In the genomic region with DNA sequence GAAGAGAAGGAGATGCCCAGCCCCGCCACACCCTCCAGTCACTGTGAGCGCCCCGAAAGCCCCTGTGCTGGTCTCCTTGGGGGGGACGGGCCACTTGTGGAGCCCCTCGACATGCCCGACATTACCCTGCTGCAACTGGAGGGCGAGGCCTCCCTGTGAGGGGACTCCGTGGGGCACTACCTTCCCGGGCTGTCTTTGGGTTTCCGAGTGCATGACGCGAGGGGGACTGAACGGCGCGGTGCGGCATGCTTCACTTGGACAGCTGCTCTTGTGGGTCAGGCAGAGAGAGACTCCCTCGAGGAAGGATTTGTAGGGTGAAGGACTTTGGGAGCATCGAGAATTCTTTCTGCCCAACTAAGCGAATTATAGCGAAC, we compare ENCODE assay signal across 10 cellular contexts. TPM values are rescaled to one million over a fixed set of nuclear protein-coding genes. Genes with fewer than 3 reads are reported as not detected.
DNase-seq lines count a peak whose midpoint lies in the region; ATAC-seq and TF ChIP-seq lines count a peak whose summit lies in the region.
"Had no signal": no experiment of that assay in that cellular context is flagged by ENCODE, and none has a peak within 500 bp of the region (broad histone marks: within the 10 kb centered on the region; RNA-seq: fewer than 3 reads in every experiment).

No MANE protein-coding gene starts in this region.

- H3K27me3 Mint-ChIP-seq in IgD-negative memory B cell (peaks cover 25% of the 10 kb centered on the region), endothelial cell (ENCODE audit: unreplicated experiment) (peaks cover 34% of the 10 kb centered on the region)

- H3K36me3 Mint-ChIP-seq in IgD-negative memory B cell (no peaks in the 10 kb centered on the region), endothelial cell (ENCODE audit: low read depth, unreplicated experiment) (peaks cover 3% of the 10 kb centered on the region)
- H3K36me3 Mint-ChIP-seq: activated naive CD4-positive, alpha-beta T cell treated with anti-CD3 and anti-CD28 coated beads, Interleukin-2, amount 50 U/mL, for 24 hours had no signal

- POLR2A ChIA-PET in AG04449 (lab: Yijun Ruan, JAX), result no interaction called here

- peak overlapping the region in 3 of 4 donors; percentile 68 to 90 (median 83) for H3K4me3 Mint-ChIP-seq in IgD-negative memory B cell
- peak overlapping the region; percentile 89 for H3K4me3 Mint-ChIP-seq in endothelial cell (ENCODE audit: unreplicated experiment)

- H3K9me3 ChIP-seq in osteoblast (ENCODE audit: low read depth, low read length), result no peaks in the 10 kb centered on the region

- peak overlapping the region; percentile 21 for H2AFZ ChIP-seq in osteoblast (ENCODE audit: low read length)

- H4K20me1 ChIP-seq in osteoblast (ENCODE audit: insufficient read depth, low read length), result no peaks in the 10 kb centered on the region

- CTCF ChIA-PET in AG04449 (lab: Yijun Ruan, JAX), result interaction anchor here (0.9 to 3.1 kb wide), 6 partner anchors 8 to 433 kb away, joined by 3 to 11 read pairs (median 7); no protein-coding TSS in a partner anchor

- H3K79me2 ChIP-seq in osteoblast (ENCODE audit: insufficient read depth, low read length), result no peaks in the 10 kb centered on the region

- no peaks in the 10 kb centered on the region for H3K36me3 ChIP-seq in osteoblast (ENCODE audit: insufficient read depth, low read length)

- TF ChIP-seq CTCF in AG04449 (IDR thresholded peaks at IDR 0.05; ENCODE audit: insufficient read depth, low read length, missing control alignments) (no peak), endothelial cell (IDR thresholded peaks at IDR 0.05; ENCODE audit: unreplicated experiment) (no peak), osteoblast (IDR thresholded peaks at IDR 0.05; ENCODE audit: extremely low read depth, low read depth, low read length) (no peak)

- H3K4me1 Mint-ChIP-seq in IgD-negative memory B cell, result peaks cover 11 to 20% (median 12%) of the 10 kb centered on the region in 3 donors
- H3K4me1 Mint-ChIP-seq in endothelial cell (ENCODE audit: unreplicated experiment), result peaks cover 22% of the 10 kb centered on the region

- H3K27me3 ChIP-seq in osteoblast (ENCODE audit: insufficient read depth, low read length), result peaks cover 45% of the 10 kb centered on the region

- no peak for ATAC-seq in HG02642 (IDR thresholded peaks at IDR 0.05; ENCODE audit: poor library complexity, unreplicated experiment)

- H3K4me1 ChIP-seq in osteoblast (ENCODE audit: insufficient read depth, low read length), result peaks cover 15% of the 10 kb centered on the region

- H3K9me3 Mint-ChIP-seq in IgD-negative memory B cell, result no peaks in the 10 kb centered on the region
- no peaks in the 10 kb centered on the region for H3K9me3 Mint-ChIP-seq in endothelial cell (ENCODE audit: unreplicated experiment)
- H3K9me3 Mint-ChIP-seq: activated naive CD4-positive, alpha-beta T cell treated with anti-CD3 and anti-CD28 coated beads, Interleukin-2, amount 50 U/mL, for 24 hours had no signal

- H3K4me2 ChIP-seq in osteoblast (ENCODE audit: insufficient read depth, low read length), result no peak overlapping the region

- H3K27ac Mint-ChIP-seq in IgD-negative memory B cell (peak overlapping the region in 1 of 3 donors; percentile 66), endothelial cell (ENCODE audit: unreplicated experiment) (no peak overlapping the region)
- H3K27ac Mint-ChIP-seq: activated naive CD4-positive, alpha-beta T cell treated with anti-CD3 and anti-CD28 coated beads, Interleukin-2, amount 50 U/mL, for 24 hours had no signal

- H3K27ac ChIP-seq in osteoblast (ENCODE audit: low read depth, low read length), result no peak overlapping the region

- no peak for DNase-seq in AG04449 (ENCODE audit: low read depth, low spot score)
- peak; percentile 14 for DNase-seq in endothelial cell (ENCODE audit: low spot score)
- no peak for DNase-seq in osteoblast (ENCODE audit: insufficient read length, low spot score, missing footprints)
- DNase-seq in NCI-H187 treated with DMSO at 0.1 percent for 48 hours (lab: John Stamatoyannopoulos, UW), result no peak
- no peak for DNase-seq in ureter (ENCODE audit: low spot score)
- DNase-seq in SW 1271 (lab: John Stamatoyannopoulos, UW), result no peak
- DNase-seq: SHP77 treated with DMSO at 0.1 percent for 48 hours had no signal

- H3K4me3 ChIP-seq in AG04449 (ENCODE audit: low read depth, low read length) (peak overlapping the region; percentile 80), osteoblast (ENCODE audit: insufficient read depth, low read length) (no peak overlapping the region)

RNA-seq across cellular contexts. Expression of gene CCDC184, which starts 1.1 kb away (rescaled TPM):
- 0.31 TPM for polyA plus RNA-seq in IgD-negative memory B cell
- total RNA-seq in endothelial cell (ENCODE audit: unreplicated experiment) (13.3 TPM), osteoblast (under 0.01 TPM in 1 of 2 replicates, not detected in the other), ureter (5.6 TPM)

RNA-seq across cellular contexts. Expression of gene OR10AD1, which starts 18.6 kb away (rescaled TPM):
- not detected for polyA plus RNA-seq in IgD-negative memory B cell
- not detected for total RNA-seq in endothelial cell (ENCODE audit: unreplicated experiment)
- not detected in 2 replicates for total RNA-seq in osteoblast
- not detected for total RNA-seq in ureter

RNA-seq across cellular contexts. Expression of gene ASB8, which starts 27.2 kb away (rescaled TPM):
- polyA plus RNA-seq in IgD-negative memory B cell, result 59.9 TPM
- total RNA-seq in endothelial cell (ENCODE audit: unreplicated experiment) (25.6 TPM), osteoblast (35.5 and 35.9 TPM in 2 replicates), ureter (51.1 TPM)
